ENCODE assay signal across 11 cellular contexts in genomic region chr1:59062743-59063142, GRCh38.
DNase-seq lines count a peak whose midpoint lies in the region; ATAC-seq and TF ChIP-seq lines count a peak whose summit lies in the region.
"Had no signal": no experiment of that assay in that cellular context is flagged by ENCODE, and none has a peak within 500 bp of the region (broad histone marks: within the 10 kb centered on the region; RNA-seq: fewer than 3 reads in every experiment).

No MANE protein-coding gene starts in this region.

- H3K27ac ChIP-seq in CD4-positive, CD25-positive, alpha-beta regulatory T cell (ENCODE audit: insufficient read depth, low read length, poor library complexity, severe bottlenecking) = no peak overlapping the region
- H3K27ac ChIP-seq in naive thymus-derived CD4-positive, alpha-beta T cell (ENCODE audit: low read depth, low read length) = no peak overlapping the region

- no peak overlapping the region for H3K4me3 Mint-ChIP-seq in CD4-positive, CD25-positive, alpha-beta regulatory T cell
- H3K4me3 Mint-ChIP-seq in naive thymus-derived CD4-positive, alpha-beta T cell = peak overlapping the region in 1 of 10 donors; percentile 44
- no peak overlapping the region for H3K4me3 Mint-ChIP-seq in immature natural killer cell

- no peak for DNase-seq in CD4-positive, CD25-positive, alpha-beta regulatory T cell
- DNase-seq in OCI-M1 (lab: John Stamatoyannopoulos, UW) (peak; percentile 36), erythroblast (lab: John Stamatoyannopoulos, UW) (peak; percentile 29 to 58), immature natural killer cell (no peak)
- DNase-seq in naive thymus-derived CD4-positive, alpha-beta T cell = no peak
- no peak for DNase-seq in stimulated activated CD8-positive, alpha-beta memory T cell treated with anti-CD3 and anti-CD28 coated beads, Interleukin-4, amount 100 ng/mL, for 48 hours
- DNase-seq: NCI-H1436 had no signal

- no peaks in the 10 kb centered on the region for H3K36me3 ChIP-seq in CD4-positive, CD25-positive, alpha-beta regulatory T cell (ENCODE audit: control insufficient read depth, insufficient read depth, low read length)
- no peaks in the 10 kb centered on the region for H3K36me3 ChIP-seq in naive thymus-derived CD4-positive, alpha-beta T cell (ENCODE audit: control insufficient read depth in 2 of 3, insufficient read depth in 3 of 3, low read length in 3 of 3)

- H3K4me1 ChIP-seq in CD4-positive, CD25-positive, alpha-beta regulatory T cell (ENCODE audit: control insufficient read depth, insufficient read depth, low read length, poor library complexity, severe bottlenecking) = peaks cover 19% of the 10 kb centered on the region
- H3K4me1 ChIP-seq in naive thymus-derived CD4-positive, alpha-beta T cell (ENCODE audit: control insufficient read depth in 2 of 2, insufficient read depth in 2 of 2, low read length in 2 of 2) = peaks cover 16 to 22% of the 10 kb centered on the region in 2 donors

- H3K9me3 ChIP-seq in CD4-positive, CD25-positive, alpha-beta regulatory T cell (ENCODE audit: control insufficient read depth in 2 of 2, low read length in 2 of 2) = no peaks in the 10 kb centered on the region
- no peaks in the 10 kb centered on the region for H3K9me3 ChIP-seq in naive thymus-derived CD4-positive, alpha-beta T cell (ENCODE audit: control insufficient read depth in 2 of 3, low read length in 3 of 3)

- peaks cover 0 to 2% (median 0%) of the 10 kb centered on the region in 7 donors for H3K9me3 Mint-ChIP-seq in CD4-positive, CD25-positive, alpha-beta regulatory T cell
- peaks cover 0 to 8% (median 0%) of the 10 kb centered on the region in 11 donors for H3K9me3 Mint-ChIP-seq in naive thymus-derived CD4-positive, alpha-beta T cell
- peaks cover 0 to 1% (median 0%) of the 10 kb centered on the region in 6 donors for H3K9me3 Mint-ChIP-seq in immature natural killer cell

- CTCF ChIA-PET in naive thymus-derived CD4-positive, alpha-beta T cell (lab: Charles Lee) = interaction anchor here (1.0 to 1.2 kb wide), 3 partner anchors 9 to 320 kb away, joined by 3 to 5 read pairs (median 3); no protein-coding TSS in a partner anchor

- peaks cover 19 to 39% (median 29%) of the 10 kb centered on the region in 4 donors for H3K4me1 Mint-ChIP-seq in CD4-positive, CD25-positive, alpha-beta regulatory T cell
- peaks cover 14 to 43% (median 37%) of the 10 kb centered on the region in 7 donors for H3K4me1 Mint-ChIP-seq in naive thymus-derived CD4-positive, alpha-beta T cell
- peaks cover 36 to 49% of the 10 kb centered on the region in 2 donors for H3K4me1 Mint-ChIP-seq in immature natural killer cell

- no peak for TF ChIP-seq POLR2A in erythroblast (IDR thresholded peaks at IDR 0.05; ENCODE audit: low read length)

- peak overlapping the region in 2 of 3 donors; percentile 23 to 66 for H3K27ac Mint-ChIP-seq in CD4-positive, CD25-positive, alpha-beta regulatory T cell
- peak overlapping the region in 7 of 9 donors; percentile 30 to 89 (median 60) for H3K27ac Mint-ChIP-seq in naive thymus-derived CD4-positive, alpha-beta T cell
- H3K27ac Mint-ChIP-seq in immature natural killer cell = no peak overlapping the region

- no peaks in the 10 kb centered on the region for H3K36me3 Mint-ChIP-seq in CD4-positive, CD25-positive, alpha-beta regulatory T cell
- H3K36me3 Mint-ChIP-seq in naive thymus-derived CD4-positive, alpha-beta T cell = peaks cover 0 to 14% (median 5%) of the 10 kb centered on the region in 5 donors
- peaks cover 0 to 8% (median 0%) of the 10 kb centered on the region in 3 donors for H3K36me3 Mint-ChIP-seq in immature natural killer cell
- H3K36me3 Mint-ChIP-seq: brain, T-cell had no signal

- no peak for ATAC-seq in CD4-positive, CD25-positive, alpha-beta regulatory T cell (ENCODE audit: low read depth in 2 of 2)
- no peak for ATAC-seq in naive thymus-derived CD4-positive, alpha-beta T cell
- ATAC-seq in GM19328 (IDR thresholded peaks at IDR 0.05; ENCODE audit: unreplicated experiment) (no peak), HG02623 (IDR thresholded peaks at IDR 0.05; ENCODE audit: unreplicated experiment) (no peak)

- no peaks in the 10 kb centered on the region for H3K27me3 Mint-ChIP-seq in CD4-positive, CD25-positive, alpha-beta regulatory T cell
- H3K27me3 Mint-ChIP-seq in naive thymus-derived CD4-positive, alpha-beta T cell = no peaks in the 10 kb centered on the region
- H3K27me3 Mint-ChIP-seq in immature natural killer cell (ENCODE audit: low read depth in 3 of 3) = peaks cover 0 to 1% (median 0%) of the 10 kb centered on the region in 3 donors
- H3K27me3 Mint-ChIP-seq: T-cell had no signal

- H3K4me3 ChIP-seq in CD4-positive, CD25-positive, alpha-beta regulatory T cell (ENCODE audit: low read depth, low read length) = no peak overlapping the region
- H3K4me3 ChIP-seq in naive thymus-derived CD4-positive, alpha-beta T cell (ENCODE audit: low read length) = no peak overlapping the region

- no peaks in the 10 kb centered on the region for H3K27me3 ChIP-seq in CD4-positive, CD25-positive, alpha-beta regulatory T cell (ENCODE audit: control insufficient read depth, insufficient read depth, low read length)
- no peaks in the 10 kb centered on the region for H3K27me3 ChIP-seq in naive thymus-derived CD4-positive, alpha-beta T cell (ENCODE audit: control insufficient read depth in 2 of 2, insufficient read depth in 2 of 2, low read length in 2 of 2)

- POLR2A ChIA-PET in naive thymus-derived CD4-positive, alpha-beta T cell (lab: Charles Lee) = interaction anchor here (0.7 to 2.2 kb wide), 3 partner anchors 8 to 43 kb away, joined by 3 to 5 read pairs (median 3); no protein-coding TSS in a partner anchor

- intact Hi-C loops in naive thymus-derived CD4-positive, alpha-beta T cell (cut with micrococcal nuclease) = loop anchor here in 1 of 2 donors (1.0 kb wide), 1 partner anchor 42 kb away; no protein-coding TSS in a partner anchor

Comparison
In these comparisons a context has a peak if more than half of its experiments do, and no peak if none do; other contexts are left out.
1. DNase-seq: peak in OCI-M1 (single experiment) and erythroblast (2 of 2); none in CD4-positive, CD25-positive, alpha-beta regulatory T cell (0 of 3), naive thymus-derived CD4-positive, alpha-beta T cell (0 of 9), immature natural killer cell (0 of 3) and stimulated activated CD8-positive, alpha-beta memory T cell treated with anti-CD3 and anti-CD28 coated beads, Interleukin-4, amount 100 ng/mL, for 48 hours (single experiment).
2. H3K27ac Mint-ChIP-seq: peak in CD4-positive, CD25-positive, alpha-beta regulatory T cell (2 of 3) and naive thymus-derived CD4-positive, alpha-beta T cell (7 of 9); none in immature natural killer cell (0 of 6).